In the genomic region with DNA sequence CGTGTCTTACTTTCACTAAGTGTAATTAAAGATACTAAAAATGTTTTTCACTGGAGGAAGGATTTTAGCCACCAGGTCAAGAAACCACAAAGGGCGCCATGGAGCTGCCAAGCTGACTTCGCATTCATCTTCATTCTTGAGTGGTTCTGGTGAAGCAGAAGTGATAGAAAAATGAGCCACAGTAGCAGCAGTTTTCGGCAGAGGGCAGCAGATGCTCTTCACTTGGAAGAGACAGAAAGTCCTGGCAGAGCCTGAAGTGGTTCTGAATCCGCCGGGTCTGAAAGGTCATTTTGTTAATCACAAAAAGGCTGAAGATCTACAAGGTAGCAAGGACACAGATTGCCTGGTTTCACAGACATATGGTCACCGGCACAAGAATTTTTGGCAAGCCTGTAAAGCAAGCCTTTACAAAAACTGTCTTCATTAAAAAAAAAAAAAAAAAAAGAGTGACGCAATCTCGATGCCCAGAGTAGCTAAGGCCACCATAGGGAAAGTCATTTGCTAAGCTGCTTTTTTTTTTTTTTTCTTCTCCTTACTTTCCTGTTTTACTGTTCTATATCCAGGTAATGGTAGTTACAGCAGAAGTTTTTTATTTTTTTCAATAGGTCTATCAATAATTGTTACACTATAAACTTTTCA, we compare ENCODE assay signal across 1 cellular context.
TF ChIP-seq lines count a peak whose summit lies in the region.

No MANE protein-coding gene starts in this region.

TF ChIP-seq in GM23338, 12 proteins besides CTCF, POLR2A, EP300 and RAD21 (continued from another document):
- TF ChIP-seq, protein P1, sequence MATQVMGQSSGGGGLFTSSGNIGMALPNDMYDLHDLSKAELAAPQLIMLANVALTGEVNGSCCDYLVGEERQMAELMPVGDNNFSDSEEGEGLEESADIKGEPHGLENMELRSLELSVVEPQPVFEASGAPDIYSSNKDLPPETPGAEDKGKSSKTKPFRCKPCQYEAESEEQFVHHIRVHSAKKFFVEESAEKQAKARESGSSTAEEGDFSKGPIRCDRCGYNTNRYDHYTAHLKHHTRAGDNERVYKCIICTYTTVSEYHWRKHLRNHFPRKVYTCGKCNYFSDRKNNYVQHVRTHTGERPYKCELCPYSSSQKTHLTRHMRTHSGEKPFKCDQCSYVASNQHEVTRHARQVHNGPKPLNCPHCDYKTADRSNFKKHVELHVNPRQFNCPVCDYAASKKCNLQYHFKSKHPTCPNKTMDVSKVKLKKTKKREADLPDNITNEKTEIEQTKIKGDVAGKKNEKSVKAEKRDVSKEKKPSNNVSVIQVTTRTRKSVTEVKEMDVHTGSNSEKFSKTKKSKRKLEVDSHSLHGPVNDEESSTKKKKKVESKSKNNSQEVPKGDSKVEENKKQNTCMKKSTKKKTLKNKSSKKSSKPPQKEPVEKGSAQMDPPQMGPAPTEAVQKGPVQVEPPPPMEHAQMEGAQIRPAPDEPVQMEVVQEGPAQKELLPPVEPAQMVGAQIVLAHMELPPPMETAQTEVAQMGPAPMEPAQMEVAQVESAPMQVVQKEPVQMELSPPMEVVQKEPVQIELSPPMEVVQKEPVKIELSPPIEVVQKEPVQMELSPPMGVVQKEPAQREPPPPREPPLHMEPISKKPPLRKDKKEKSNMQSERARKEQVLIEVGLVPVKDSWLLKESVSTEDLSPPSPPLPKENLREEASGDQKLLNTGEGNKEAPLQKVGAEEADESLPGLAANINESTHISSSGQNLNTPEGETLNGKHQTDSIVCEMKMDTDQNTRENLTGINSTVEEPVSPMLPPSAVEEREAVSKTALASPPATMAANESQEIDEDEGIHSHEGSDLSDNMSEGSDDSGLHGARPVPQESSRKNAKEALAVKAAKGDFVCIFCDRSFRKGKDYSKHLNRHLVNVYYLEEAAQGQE (IDR thresholded peaks at IDR 0.05; ENCODE audit: unreplicated experiment): no peak
TF ChIP-seq in GM23338: peak in this region for 1.
